Comparison of ENCODE assay signal across 28 cellular contexts in genomic region chrX:114097411-114097810, GRCh38.
DNase-seq lines count a peak whose midpoint lies in the region; ATAC-seq, FAIRE-seq and TF ChIP-seq lines count a peak whose summit lies in the region.
"Had no signal": no experiment of that assay in that cellular context is flagged by ENCODE, and none has a peak within 500 bp of the region (broad histone marks: within the 10 kb centered on the region; RNA-seq: fewer than 3 reads in every experiment).

No MANE protein-coding gene starts in this region.

- no peak overlapping the region for H2AFZ ChIP-seq in astrocyte (ENCODE audit: low read depth, low read length)

- no peak overlapping the region for H2BK15ac ChIP-seq in mesendoderm (replicated peaks; ENCODE audit: low read depth)

- H3K79me2 ChIP-seq in astrocyte (ENCODE audit: insufficient read depth, low read length) (no peaks in the 10 kb centered on the region), mesendoderm (ENCODE audit: control insufficient read depth, insufficient read depth, low read length) (no peaks in the 10 kb centered on the region)

- H3K4me3 Mint-ChIP-seq in astrocyte (ENCODE audit: unreplicated experiment) (no peak overlapping the region), endodermal cell (peak overlapping the region; percentile 14)
- no peak overlapping the region for H3K4me3 Mint-ChIP-seq in effector memory CD8-positive, alpha-beta T cell
- H3K4me3 Mint-ChIP-seq: B cell; CD4-positive, alpha-beta T cell; CD8-positive, alpha-beta T cell had no signal

- no peaks in the 10 kb centered on the region for H4K20me1 ChIP-seq in astrocyte (ENCODE audit: insufficient read depth, low read length)
- H4K20me1 ChIP-seq: BLaER1 treated with 17β-estradiol and CSF1 and Interleukin-3, amounts not matched to agents 10 nM and 100 nM had no signal

- H3K9me3 Mint-ChIP-seq in astrocyte (ENCODE audit: unreplicated experiment) (no peaks in the 10 kb centered on the region), endodermal cell (peaks cover 4% of the 10 kb centered on the region)
- H3K9me3 Mint-ChIP-seq in effector memory CD8-positive, alpha-beta T cell = peaks cover 2 to 15% of the 10 kb centered on the region in 2 donors

- no peak overlapping the region for H2BK5ac ChIP-seq in mesendoderm (ENCODE audit: low read length)

- no peak for ATAC-seq in effector memory CD8-positive, alpha-beta T cell (replicated peaks)
- ATAC-seq: A549; CD8-positive, alpha-beta T cell; GM12878 had no signal

- FAIRE-seq in astrocyte (lab: Jason Lieb, UNC) = peak; percentile 74
- FAIRE-seq: GM12878, GM12892, GM18507, GM19239 had no signal

- TF ChIP-seq CTCF in astrocyte (IDR thresholded peaks at IDR 0.05; ENCODE audit: insufficient read depth, low read depth, low read length) = no peak
- no peak for TF ChIP-seq CTCF in endodermal cell (conservative IDR thresholded peaks at IDR 0.05)

- H3K36me3 Mint-ChIP-seq in astrocyte (ENCODE audit: low read depth, unreplicated experiment) (no peaks in the 10 kb centered on the region), endodermal cell (ENCODE audit: low read depth) (no peaks in the 10 kb centered on the region)
- no peaks in the 10 kb centered on the region for H3K36me3 Mint-ChIP-seq in effector memory CD8-positive, alpha-beta T cell (ENCODE audit: insufficient read depth)
- H3K36me3 Mint-ChIP-seq: CD8-positive, alpha-beta T cell had no signal

- H3K27me3 ChIP-seq in astrocyte (ENCODE audit: insufficient read depth, low read length) (no peaks in the 10 kb centered on the region), endodermal cell (ENCODE audit: control insufficient read depth, insufficient read depth, low read length, poor library complexity, severe bottlenecking) (no peaks in the 10 kb centered on the region), mesendoderm (ENCODE audit: insufficient read depth, low read length, poor library complexity) (no peaks in the 10 kb centered on the region), MG63 (no peaks in the 10 kb centered on the region)
- no peaks in the 10 kb centered on the region for H3K27me3 ChIP-seq in effector memory CD4-positive, alpha-beta T cell (replicated peaks; ENCODE audit: control insufficient read depth, insufficient read depth, low read length, poor library complexity, severe bottlenecking)

- H3K27me3 Mint-ChIP-seq in astrocyte (ENCODE audit: low read depth, unreplicated experiment) = no peaks in the 10 kb centered on the region
- peaks cover 2% of the 10 kb centered on the region for H3K27me3 Mint-ChIP-seq in endodermal cell (ENCODE audit: insufficient read depth)
- no peaks in the 10 kb centered on the region for H3K27me3 Mint-ChIP-seq in effector memory CD8-positive, alpha-beta T cell
- H3K27me3 Mint-ChIP-seq: B cell; CD4-positive, alpha-beta T cell had no signal

- H3K36me3 ChIP-seq in astrocyte (ENCODE audit: insufficient read depth, low read length) = no peaks in the 10 kb centered on the region
- no peaks in the 10 kb centered on the region for H3K36me3 ChIP-seq in endodermal cell (ENCODE audit: control insufficient read depth, insufficient read depth, low read length)
- H3K36me3 ChIP-seq in mesendoderm (ENCODE audit: control insufficient read depth, insufficient read depth, low read length) = no peaks in the 10 kb centered on the region
- no peaks in the 10 kb centered on the region for H3K36me3 ChIP-seq in MG63
- H3K36me3 ChIP-seq in effector memory CD4-positive, alpha-beta T cell (ENCODE audit: control insufficient read depth, insufficient read depth, low read length) = no peaks in the 10 kb centered on the region
- H3K36me3 ChIP-seq: BLaER1 treated with 17β-estradiol and CSF1 and Interleukin-3, amounts not matched to agents 10 nM and 100 nM had no signal

- H4K8ac ChIP-seq in mesendoderm (ENCODE audit: low read depth, low read length) = no peak overlapping the region

- H4K5ac ChIP-seq in mesendoderm (ENCODE audit: low read length) = no peak overlapping the region

- H3K4me2 ChIP-seq in astrocyte (ENCODE audit: low read length) (no peak overlapping the region), mesendoderm (ENCODE audit: low read length) (no peak overlapping the region)
- H3K4me2 ChIP-seq: A549; BLaER1 treated with 17β-estradiol and CSF1 and Interleukin-3, amounts not matched to agents 10 nM and 100 nM had no signal

- H2BK120ac ChIP-seq in mesendoderm (ENCODE audit: low read depth, low read length) = no peak overlapping the region

- no peak overlapping the region for H3K23ac ChIP-seq in mesendoderm (ENCODE audit: low read length)

- DNase-seq in COLO829 (ENCODE audit: low spot score) (peak; percentile 6), astrocyte (ENCODE audit: low read depth) (no peak), endodermal cell (no peak), mesendoderm (peak; percentile 46), MG63 (no peak)
- DNase-seq in effector memory CD8-positive, alpha-beta T cell = no peak
- no peak for DNase-seq in activated T-cell treated with anti-CD3 and anti-CD28 coated beads, Interleukin-2, amount 50 U/mL, for 48 hours
- no peak for DNase-seq in effector memory CD4-positive, alpha-beta T cell
- DNase-seq: AML-193; CD4-positive, alpha-beta T cell; CD8-positive, alpha-beta T cell; COR-L47; DMS 273 treated with DMSO at 0.1 percent for 48 hours; DMS153; DMS53; DMS79; DND-41; EL; GDM1 had no signal

- H3K4me1 ChIP-seq in astrocyte (ENCODE audit: insufficient read depth, low read length) (no peaks in the 10 kb centered on the region), endodermal cell (ENCODE audit: control insufficient read depth, insufficient read depth, low read length) (no peaks in the 10 kb centered on the region), mesendoderm (ENCODE audit: control insufficient read depth, low read depth, low read length) (no peaks in the 10 kb centered on the region)
- H3K4me1 ChIP-seq in effector memory CD4-positive, alpha-beta T cell (ENCODE audit: control insufficient read depth, insufficient read depth, low read length, poor library complexity, severe bottlenecking) = no peaks in the 10 kb centered on the region
- H3K4me1 ChIP-seq: A549 had no signal

- H3K9ac ChIP-seq in astrocyte (ENCODE audit: low read length) (no peak overlapping the region), endodermal cell (ENCODE audit: extremely low read depth, low read length, poor library complexity, severe bottlenecking) (no peak overlapping the region), mesendoderm (ENCODE audit: low read length) (no peak overlapping the region)
- H3K9ac ChIP-seq: BLaER1 treated with 17β-estradiol and CSF1 and Interleukin-3, amounts not matched to agents 10 nM and 100 nM had no signal

- no peak overlapping the region for H3K4ac ChIP-seq in mesendoderm (ENCODE audit: low read depth, low read length)

- H3K9me3 ChIP-seq in astrocyte (ENCODE audit: insufficient read depth, low read depth, low read length) = no peaks in the 10 kb centered on the region
- H3K9me3 ChIP-seq in endodermal cell (ENCODE audit: control insufficient read depth, low read length) = no peaks in the 10 kb centered on the region
- H3K9me3 ChIP-seq in MG63 = no peaks in the 10 kb centered on the region
- no peaks in the 10 kb centered on the region for H3K9me3 ChIP-seq in effector memory CD4-positive, alpha-beta T cell (ENCODE audit: control insufficient read depth, low read length)
- H3K9me3 ChIP-seq: A549 had no signal

- H3K4me3 ChIP-seq in astrocyte (ENCODE audit: insufficient read depth, low read depth, low read length) = no peak overlapping the region
- peak overlapping the region; percentile 58 for H3K4me3 ChIP-seq in endodermal cell (ENCODE audit: low read length)
- no peak overlapping the region for H3K4me3 ChIP-seq in mesendoderm (ENCODE audit: low read length)
- no peak overlapping the region for H3K4me3 ChIP-seq in MG63
- no peak overlapping the region for H3K4me3 ChIP-seq in effector memory CD4-positive, alpha-beta T cell (ENCODE audit: insufficient read depth, low read depth, low read length, poor library complexity, severe bottlenecking)
- H3K4me3 ChIP-seq: A549; BLaER1 treated with 17β-estradiol and CSF1 and Interleukin-3, amounts not matched to agents 10 nM and 100 nM; GM12878 had no signal

- no CpG with 5 or more reads among the region's 1 CpG for WGBS in endodermal cell (ENCODE audit: insufficient coverage in 1 of 2, insufficient read length in 1 of 2), 2 experiments
- whole genome bisulfite sequencing in mesendoderm (ENCODE audit: extremely low coverage, insufficient coverage, low lambda C conversion rate) = no CpG with 5 or more reads among the region's 1 CpG

- H2AK5ac ChIP-seq in mesendoderm (ENCODE audit: low read length) = no peak overlapping the region

- H3K4me1 Mint-ChIP-seq in astrocyte (ENCODE audit: low read depth, unreplicated experiment) (no peaks in the 10 kb centered on the region), endodermal cell (peaks cover 27% of the 10 kb centered on the region)
- H3K4me1 Mint-ChIP-seq in effector memory CD8-positive, alpha-beta T cell (ENCODE audit: low read depth in 2 of 2) = no peaks in the 10 kb centered on the region

- no peak overlapping the region for H3K56ac ChIP-seq in mesendoderm (ENCODE audit: low read length)

- no peak overlapping the region for H3K18ac ChIP-seq in mesendoderm (ENCODE audit: low read length)

- H3K27ac Mint-ChIP-seq in astrocyte (ENCODE audit: unreplicated experiment) = no peak overlapping the region
- peak overlapping the region; percentile 22 for H3K27ac Mint-ChIP-seq in endodermal cell
- H3K27ac Mint-ChIP-seq in effector memory CD8-positive, alpha-beta T cell = no peak overlapping the region
- H3K27ac Mint-ChIP-seq: B cell; CD4-positive, alpha-beta T cell; CD8-positive, alpha-beta T cell had no signal

- no peaks in the 10 kb centered on the region for H3K79me1 ChIP-seq in mesendoderm (ENCODE audit: low read length)

- H3K27ac ChIP-seq in astrocyte (ENCODE audit: low read depth, low read length) = no peak overlapping the region
- H3K27ac ChIP-seq in endodermal cell (ENCODE audit: low read depth, low read length) = no peak overlapping the region
- H3K27ac ChIP-seq in mesendoderm (ENCODE audit: low read depth, low read length) = no peak overlapping the region
- H3K27ac ChIP-seq in effector memory CD4-positive, alpha-beta T cell (ENCODE audit: insufficient read depth, low read length, poor library complexity, severe bottlenecking) = no peak overlapping the region
- H3K27ac ChIP-seq: 22Rv1; A549; BLaER1 treated with 17β-estradiol and CSF1 and Interleukin-3, amounts not matched to agents 10 nM and 100 nM; C4-2B had no signal

Comparison
In these comparisons a context has a peak if more than half of its experiments do, and no peak if none do; other contexts are left out.
1. DNase-seq: peak in COLO829 (single experiment) and mesendoderm (single experiment); none in astrocyte (single experiment), endodermal cell (single experiment), effector memory CD8-positive, alpha-beta T cell (0 of 3), activated T-cell treated with anti-CD3 and anti-CD28 coated beads, Interleukin-2, amount 50 U/mL, for 48 hours (0 of 2), MG63 (single experiment) and effector memory CD4-positive, alpha-beta T cell (0 of 3).